17 cellular contexts compared by ENCODE assay signal in genomic region chr17:1142503-1143095, GRCh38.
"Had no signal": no experiment of that assay in that cellular context is flagged by ENCODE, and none has a peak within 500 bp of the region (broad histone marks: within the 10 kb centered on the region; RNA-seq: fewer than 3 reads in every experiment).

No MANE protein-coding gene starts in this region.

- H3K27ac Mint-ChIP-seq: activated CD4-positive, alpha-beta memory T cell treated with anti-CD3 and anti-CD28 coated beads for 36 hours; activated naive CD8-positive, alpha-beta T cell treated with anti-CD3 and anti-CD28 coated beads, Interleukin-2, amount 10 ng/mL, durations not matched to agents 7 days and 5 days; naive thymus-derived CD4-positive, alpha-beta T cell had no signal

- H3K4me1 ChIP-seq: lower lobe of right lung, pancreas, thyroid gland, uterus had no signal

- H3K27ac ChIP-seq: gastroesophageal sphincter, lower lobe of right lung, pancreas, thyroid gland, uterus had no signal

- H3K9me3 ChIP-seq: gastroesophageal sphincter, lower lobe of right lung, pancreas, thyroid gland, uterus had no signal

- H3K36me3 Mint-ChIP-seq: activated CD4-positive, alpha-beta memory T cell treated with anti-CD3 and anti-CD28 coated beads for 36 hours; activated naive CD8-positive, alpha-beta T cell treated with anti-CD3 and anti-CD28 coated beads, Interleukin-2, amount 10 ng/mL, durations not matched to agents 7 days and 5 days had no signal

- H3K4me1 Mint-ChIP-seq: activated naive CD8-positive, alpha-beta T cell treated with anti-CD3 and anti-CD28 coated beads, Interleukin-2, amount 10 ng/mL, durations not matched to agents 7 days and 5 days had no signal

- FAIRE-seq: bronchial epithelial cell, colon, endothelial cell of umbilical vein, kidney, pancreas, small intestine had no signal

- H3K27me3 ChIP-seq: gastroesophageal sphincter, pancreas, thyroid gland, uterus had no signal

- H3K4me3 Mint-ChIP-seq: activated CD4-positive, alpha-beta memory T cell treated with anti-CD3 and anti-CD28 coated beads for 36 hours; activated naive CD8-positive, alpha-beta T cell treated with anti-CD3 and anti-CD28 coated beads, Interleukin-2, amount 10 ng/mL, durations not matched to agents 7 days and 5 days; naive thymus-derived CD4-positive, alpha-beta T cell had no signal

- H3K36me3 ChIP-seq: gastroesophageal sphincter, lower lobe of right lung, pancreas, thyroid gland, uterus had no signal

- H3K27me3 Mint-ChIP-seq: activated CD4-positive, alpha-beta memory T cell treated with anti-CD3 and anti-CD28 coated beads for 36 hours; activated naive CD8-positive, alpha-beta T cell treated with anti-CD3 and anti-CD28 coated beads, Interleukin-2, amount 10 ng/mL, durations not matched to agents 7 days and 5 days; naive thymus-derived CD4-positive, alpha-beta T cell had no signal

- H3K4me3 ChIP-seq: gastroesophageal sphincter, lower lobe of right lung, pancreas, thyroid gland, uterus had no signal

- ATAC-seq: gastroesophageal sphincter; lower lobe of right lung; naive thymus-derived CD4-positive, alpha-beta T cell; pancreas had no signal

- DNase-seq: activated CD4-positive, alpha-beta memory T cell treated with anti-CD3 and anti-CD28 coated beads for 36 hours; activated CD4-positive, alpha-beta T cell treated with anti-CD3 and anti-CD28 coated beads for 1 hour; activated gamma-delta T cell; activated naive CD8-positive, alpha-beta T cell treated with anti-CD3 and anti-CD28 coated beads, Interleukin-2, amount 10 ng/mL, durations not matched to agents 7 days and 5 days; activated T-cell treated with anti-CD3 and anti-CD28 coated beads, Interleukin-2, amount 50 U/mL, for 48 hours; kidney; lower lobe of right lung; naive thymus-derived CD4-positive, alpha-beta T cell; pancreas; small intestine; SW 1271; thyroid gland; uterus had no signal
